ENCODE assay signal across 8 cellular contexts in genomic region chr17:7356072-7356549, GRCh38. TPM values are rescaled to one million over a fixed set of nuclear protein-coding genes. Genes with fewer than 3 reads are reported as not detected.
DNase-seq lines count a peak whose midpoint lies in the region; ATAC-seq and TF ChIP-seq lines count a peak whose summit lies in the region.

No MANE protein-coding gene starts in this region.

- no peak overlapping the region for H3K9ac ChIP-seq in HUES64 (ENCODE audit: low read depth, low read length)

- peak; percentile 52 for ATAC-seq in omental fat pad (ENCODE audit: low FRiP score)
- no peak for ATAC-seq in GM19455 (IDR thresholded peaks at IDR 0.05; ENCODE audit: unreplicated experiment)

- H3K36me3 ChIP-seq in HUES64 (ENCODE audit: insufficient read depth, low read length) (no peaks in the 10 kb centered on the region), testis (ENCODE audit: low read depth, missing control alignments) (no peaks in the 10 kb centered on the region)

- H3K27ac ChIP-seq in HUES64 (ENCODE audit: low read depth, low read length): no peak overlapping the region
- no peak overlapping the region for H3K27ac ChIP-seq in testis

- H3K9me3 ChIP-seq in HUES64 (ENCODE audit: insufficient read depth, low read depth, low read length) (no peaks in the 10 kb centered on the region), testis (no peaks in the 10 kb centered on the region)

- WGBS in HUES64: 6% methylated on average over 11 of the region's 12 CpGs
- 29% methylated on average over 12 of the region's 12 CpGs; no CpG with 5 or more reads in 1 of the 2 donors for WGBS in testis, 2 donors

- TF ChIP-seq POLR2A in testis (IDR thresholded peaks at IDR 0.05): no peak

- DNase-seq in DMS153 treated with DMSO at 0.1 percent for 48 hours (lab: John Stamatoyannopoulos, UW; ENCODE audit: unreplicated experiment): peak; percentile 23
- peak; percentile 82 to 91 for DNase-seq in SHP77 (lab: John Stamatoyannopoulos, UW)
- DNase-seq in activated effector memory CD4-positive, alpha-beta T cell treated with anti-CD3 and anti-CD28 coated beads, Interleukin-2, amount 50 U/mL, for 16 hours: peak; percentile 94
- DNase-seq in globus pallidus (ENCODE audit: low spot score): peak; percentile 70
- peak; percentile 80 for DNase-seq in omental fat pad (ENCODE audit: low spot score)
- DNase-seq in testis: peak; percentile 77

- H3K27me3 ChIP-seq in HUES64 (ENCODE audit: insufficient read depth, low read length): no peaks in the 10 kb centered on the region
- H3K27me3 ChIP-seq in testis: no peaks in the 10 kb centered on the region

- peak in 1 of 3 donors; percentile 71 for TF ChIP-seq CTCF in omental fat pad (IDR thresholded peaks at IDR 0.05)
- peak; percentile 71 to 76 (median 75) for TF ChIP-seq CTCF in testis (IDR thresholded peaks at IDR 0.05)

- H3K4me1 ChIP-seq in HUES64 (ENCODE audit: insufficient read depth, low read length) (peaks cover 3% of the 10 kb centered on the region; the same call in 1 of the 2 replicates), testis (peaks cover 14% of the 10 kb centered on the region)

- peak overlapping the region; percentile 28; the same call in 1 of the 2 replicates for H3K4me3 ChIP-seq in HUES64 (ENCODE audit: low read length)
- H3K4me3 ChIP-seq in testis: no peak overlapping the region

- intact Hi-C loops in testis (cut with DNase I; ENCODE audit: low total_unique reads): loop anchor here (10.0 kb wide), 1 partner anchor 209 kb away; the partner anchor contains the start of gene SENP3

RNA-seq across cellular contexts. Expression of gene TMEM95, which starts 1.2 kb away (rescaled TPM):
- polyA plus RNA-seq in HUES64 (2013, experiment 1 of 2): not detected
- not detected for polyA plus RNA-seq in HUES64 (2013, experiment 2 of 2)
- total RNA-seq in omental fat pad: not detected
- 1 to 10 TPM; 2.8 to 6.6 TPM for total RNA-seq in testis
- 9.9 TPM for polyA plus RNA-seq in testis (ENCODE audit: insufficient read depth, low read depth, low replicate concordance)

RNA-seq across cellular contexts. Expression of gene KCTD11, which starts 4.1 kb away (rescaled TPM):
- 4.9 TPM for polyA plus RNA-seq in HUES64 (2013, experiment 1 of 2)
- polyA plus RNA-seq in HUES64 (2013, experiment 2 of 2): 5.1 TPM
- total RNA-seq in omental fat pad: 1 to 10 TPM; 6.7 to 9.9 (median 8.4) TPM
- total RNA-seq in testis: 1 to 10 TPM; 4.8 to 5.0 TPM
- polyA plus RNA-seq in testis (ENCODE audit: insufficient read depth, low read depth, low replicate concordance): 6.8 TPM

RNA-seq across cellular contexts. Expression of gene ACAP1, which starts 19.8 kb away (rescaled TPM):
- polyA plus RNA-seq in HUES64 (2013, experiment 1 of 2): 10.5 TPM
- polyA plus RNA-seq in HUES64 (2013, experiment 2 of 2): 8.9 TPM
- 10 to 100 TPM in 1 of 4 donors, 1 to 10 TPM in 3; 3.3 to 13.1 (median 8.1) TPM for total RNA-seq in omental fat pad
- 100 to 1,000 TPM in 1 of 2 donors, 10 to 100 TPM in 1; 12.6 to 140 TPM for total RNA-seq in testis
- 95.2 TPM for polyA plus RNA-seq in testis (ENCODE audit: insufficient read depth, low read depth, low replicate concordance)

RNA-seq across cellular contexts. Expression of gene TNK1, which starts 24.8 kb away (rescaled TPM):
- polyA plus RNA-seq in HUES64 (2013, experiment 1 of 2): 2.2 TPM
- 3.5 TPM for polyA plus RNA-seq in HUES64 (2013, experiment 2 of 2)
- total RNA-seq in omental fat pad: 10 to 100 TPM in 1 of 4 donors, 1 to 10 TPM in 2, under 1 TPM in 1; 0.95 to 13.5 (median 5.2) TPM
- total RNA-seq in testis: 1 to 10 TPM; 3.7 to 6.8 TPM
- 4.0 TPM for polyA plus RNA-seq in testis (ENCODE audit: insufficient read depth, low read depth, low replicate concordance)

RNA-seq across cellular contexts. Expression of gene NEURL4, which starts 27.0 kb away (rescaled TPM):
- polyA plus RNA-seq in HUES64 (2013, experiment 1 of 2): 21.5 TPM
- polyA plus RNA-seq in HUES64 (2013, experiment 2 of 2): 16.9 TPM
- 10 to 100 TPM; 10.4 to 16.1 (median 11.5) TPM for total RNA-seq in omental fat pad
- total RNA-seq in testis: 10 to 100 TPM; 34.5 to 50.6 TPM
- polyA plus RNA-seq in testis (ENCODE audit: insufficient read depth, low read depth, low replicate concordance): 38.3 TPM

Comparison
In these comparisons a context has a peak if more than half of its experiments do, and no peak if none do; other contexts are left out.
1. DNase-seq: peak in every context shown above with its lines; median percentile 94 in activated effector memory CD4-positive, alpha-beta T cell treated with anti-CD3 and anti-CD28 coated beads, Interleukin-2, amount 50 U/mL, for 16 hours; 86 in SHP77; 80 in omental fat pad; 77 in testis; 70 in globus pallidus; 23 in DMS153 treated with DMSO at 0.1 percent for 48 hours.